18 cellular contexts compared by ENCODE assay signal in the genomic region with DNA sequence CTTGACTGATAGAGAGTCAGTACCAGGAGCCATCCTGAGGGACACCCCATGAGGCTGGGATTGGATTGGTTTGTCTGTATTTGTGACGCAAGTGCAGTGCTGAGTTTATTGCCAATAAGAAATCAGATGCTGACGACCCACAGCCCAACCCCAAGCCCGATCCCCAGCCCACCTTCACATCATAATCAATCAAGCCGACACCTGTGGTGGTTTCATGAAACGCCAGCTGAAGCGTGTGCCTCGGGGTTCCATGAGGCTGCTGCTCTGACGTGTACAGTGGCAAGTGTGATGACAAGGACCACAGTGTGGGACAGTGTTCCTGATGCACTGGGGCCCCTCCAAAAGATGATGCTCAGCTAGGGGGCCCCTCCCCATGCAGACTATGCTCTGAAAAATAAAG.
A peak's percentile ranks its signal among the peaks of the same experiment; 100 is the strongest.
DNase-seq lines count a peak whose midpoint lies in the region; ATAC-seq and TF ChIP-seq lines count a peak whose summit lies in the region.
"Had no signal": no experiment of that assay in that cellular context is flagged by ENCODE, and none has a peak within 500 bp of the region (broad histone marks: within the 10 kb centered on the region; RNA-seq: fewer than 3 reads in every experiment).

No MANE protein-coding gene starts in this region.

- H3K4me3 ChIP-seq in right cardiac atrium (ENCODE audit: low read length) = no peak overlapping the region
- H3K4me3 ChIP-seq in endodermal cell (ENCODE audit: low read length) = no peak overlapping the region
- no peak overlapping the region for H3K4me3 ChIP-seq in stomach
- no peak overlapping the region for H3K4me3 ChIP-seq in A673 (ENCODE audit: low read depth, low read length, poor library complexity, severe bottlenecking)
- H3K4me3 ChIP-seq: BLaER1 treated with 17β-estradiol and CSF1 and Interleukin-3, amounts not matched to agents 10 nM and 100 nM; GM12878 had no signal

- no peak for TF ChIP-seq EP300 in stomach (IDR thresholded peaks at IDR 0.05)

- DNase-seq in cardiac septum (ENCODE audit: low spot score) = peak; percentile 71
- no peak for DNase-seq in right cardiac atrium
- peak; percentile 22 for DNase-seq in endodermal cell
- peak; percentile 7 for DNase-seq in stomach
- DNase-seq in A673 (ENCODE audit: low spot score) = no peak
- DNase-seq in COLO829 (ENCODE audit: low spot score) = no peak
- DNase-seq: 8988T, COR-L47, DMS 273 treated with DMSO at 0.1 percent for 48 hours, DMS53, DND-41, EL, H9 had no signal

- H3K4me1 Mint-ChIP-seq in endodermal cell = no peaks in the 10 kb centered on the region
- H3K4me1 Mint-ChIP-seq: B cell, H9 had no signal

- H3K36me3 ChIP-seq in endodermal cell (ENCODE audit: control insufficient read depth, insufficient read depth, low read length) = no peaks in the 10 kb centered on the region
- no peaks in the 10 kb centered on the region for H3K36me3 ChIP-seq in stomach
- no peaks in the 10 kb centered on the region for H3K36me3 ChIP-seq in A673 (ENCODE audit: insufficient read depth, low read length, poor library complexity, severe bottlenecking)
- H3K36me3 ChIP-seq: BLaER1 treated with 17β-estradiol and CSF1 and Interleukin-3, amounts not matched to agents 10 nM and 100 nM had no signal

- no peak overlapping the region for H3K27ac Mint-ChIP-seq in endodermal cell
- H3K27ac Mint-ChIP-seq: B cell; CD8-positive, alpha-beta T cell had no signal

- no peak overlapping the region for H3K27ac ChIP-seq in right cardiac atrium (ENCODE audit: low read length)
- H3K27ac ChIP-seq in endodermal cell (ENCODE audit: low read depth, low read length) = no peak overlapping the region
- no peak overlapping the region for H3K27ac ChIP-seq in stomach
- no peak overlapping the region for H3K27ac ChIP-seq in A673 (ENCODE audit: low read depth, low read length, poor library complexity, severe bottlenecking)
- H3K27ac ChIP-seq: BLaER1 treated with 17β-estradiol and CSF1 and Interleukin-3, amounts not matched to agents 10 nM and 100 nM had no signal

- TF ChIP-seq POLR2A in stomach (IDR thresholded peaks at IDR 0.05) = no peak

- H3K27me3 ChIP-seq in right cardiac atrium (ENCODE audit: control insufficient read depth, insufficient read depth) (no peaks in the 10 kb centered on the region), endodermal cell (ENCODE audit: control insufficient read depth, insufficient read depth, low read length, poor library complexity, severe bottlenecking) (no peaks in the 10 kb centered on the region), stomach (peaks cover 0 to 13% (median 0%) of the 10 kb centered on the region in 3 donors), A673 (replicated peaks; ENCODE audit: insufficient read depth, low read depth, low read length, poor library complexity) (peaks cover 24% of the 10 kb centered on the region)

- peaks cover 4% of the 10 kb centered on the region for H3K9me3 ChIP-seq in right cardiac atrium (ENCODE audit: control insufficient read depth, low read length)
- H3K9me3 ChIP-seq in endodermal cell (ENCODE audit: control insufficient read depth, low read length) = no peaks in the 10 kb centered on the region
- H3K9me3 ChIP-seq in stomach = peaks cover 0 to 21% (median 19%) of the 10 kb centered on the region in 4 donors
- no peaks in the 10 kb centered on the region for H3K9me3 ChIP-seq in A673 (ENCODE audit: low read depth, low read length, poor library complexity, severe bottlenecking)

- POLR2A ChIA-PET in A673 (lab: Charles Lee; ENCODE audit: low non-redundant PET) = no interaction called here

- H3K4me1 ChIP-seq in right cardiac atrium (ENCODE audit: control insufficient read depth, insufficient read depth, low read length) = no peaks in the 10 kb centered on the region
- no peaks in the 10 kb centered on the region for H3K4me1 ChIP-seq in endodermal cell (ENCODE audit: control insufficient read depth, insufficient read depth, low read length)
- H3K4me1 ChIP-seq in stomach = no peaks in the 10 kb centered on the region
- H3K4me1 ChIP-seq in A673 (ENCODE audit: insufficient read depth, low read length, poor library complexity, severe bottlenecking) = no peaks in the 10 kb centered on the region

- CTCF ChIA-PET in A673 (lab: Charles Lee) = no interaction called here

- ATAC-seq in right cardiac atrium = no peak
- ATAC-seq in HG02884 (IDR thresholded peaks at IDR 0.05; ENCODE audit: unreplicated experiment) = no peak
- ATAC-seq: CD8-positive, alpha-beta T cell; GM12878 had no signal

- no peak for TF ChIP-seq CTCF in endodermal cell (conservative IDR thresholded peaks at IDR 0.05)
- no peak for TF ChIP-seq CTCF in stomach (IDR thresholded peaks at IDR 0.05)
- TF ChIP-seq CTCF in A673 (conservative IDR thresholded peaks at IDR 0.05; ENCODE audit: low read depth, low read length) = no peak

- no peaks in the 10 kb centered on the region for H3K27me3 Mint-ChIP-seq in endodermal cell (ENCODE audit: insufficient read depth)

- WGBS in right cardiac atrium = 82% methylated on average over 8 of the region's 8 CpGs
- 88 to 91% methylated on average over 7 to 8 of the region's 8 CpGs for WGBS in endodermal cell (ENCODE audit: insufficient coverage in 1 of 2, insufficient read length in 1 of 2), 2 experiments
- WGBS in stomach, 5 donors = 67 to 89% (median 78%) methylated on average over 8 of the region's 8 CpGs

- BruUV-seq in A673 (replicated peaks; lab: Mats Ljungman, UMichigan) = no TSS peak

- intact Hi-C loops in cardiac septum (cut with DNase I) (no loop called here), right cardiac atrium (cut with DNase I) (no loop called here), stomach (cut with DNase I; ENCODE audit: low total_unique reads) (no loop called here), A673 (cut with micrococcal nuclease; ENCODE audit: unreplicated experiment) (no loop called here)

- H3K36me3 Mint-ChIP-seq in endodermal cell (ENCODE audit: low read depth) = no peaks in the 10 kb centered on the region
- H3K36me3 Mint-ChIP-seq: CD8-positive, alpha-beta T cell had no signal

- no peak overlapping the region for H3K4me3 Mint-ChIP-seq in endodermal cell
- H3K4me3 Mint-ChIP-seq: B cell; CD8-positive, alpha-beta T cell had no signal

- H3K9me3 Mint-ChIP-seq in endodermal cell = peaks cover 20% of the 10 kb centered on the region

- H3K9ac ChIP-seq in endodermal cell (ENCODE audit: extremely low read depth, low read length, poor library complexity, severe bottlenecking) = no peak overlapping the region
- H3K9ac ChIP-seq: BLaER1 treated with 17β-estradiol and CSF1 and Interleukin-3, amounts not matched to agents 10 nM and 100 nM had no signal

Comparison
In these comparisons a context has a peak if more than half of its experiments do, and no peak if none do; other contexts are left out.
1. DNase-seq: peak in cardiac septum (single experiment), endodermal cell (single experiment) and stomach (single experiment); none in right cardiac atrium (0 of 3), A673 (single experiment) and COLO829 (single experiment).